37 cellular contexts compared by ENCODE assay signal in the genomic region with DNA sequence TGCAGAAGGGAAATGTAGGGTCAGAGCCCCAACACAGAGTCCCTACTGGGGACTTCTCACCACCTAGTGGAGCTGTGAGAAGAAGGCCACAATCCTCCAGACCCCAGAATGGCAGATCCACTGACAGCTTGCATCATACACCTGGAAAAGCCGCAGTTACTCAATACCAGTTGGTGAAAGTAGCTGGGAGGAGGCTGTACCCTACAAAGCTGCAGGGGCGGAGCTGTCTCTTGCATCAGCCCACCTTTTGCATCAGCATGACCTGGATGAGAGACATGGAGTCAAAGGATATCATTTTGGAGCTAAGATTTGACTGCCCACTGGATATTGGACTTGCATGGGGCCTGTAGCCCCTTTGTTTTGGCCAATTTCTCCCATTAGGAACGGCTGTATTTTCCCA.
"Had no signal": no experiment of that assay in that cellular context is flagged by ENCODE, and none has a peak within 500 bp of the region (broad histone marks: within the 10 kb centered on the region; RNA-seq: fewer than 3 reads in every experiment).

No MANE protein-coding gene starts in this region.

- H3K27ac Mint-ChIP-seq: activated CD4-positive, alpha-beta memory T cell treated with anti-CD3 and anti-CD28 coated beads for 36 hours; activated CD4-positive, alpha-beta T cell treated with anti-CD3 and anti-CD28 coated beads for 36 hours; activated CD4-positive, alpha-beta T cell treated with anti-CD3 and anti-CD28 coated beads, Interleukin-2, amount 10 ng/mL, durations not matched to agents 24 days and 14 days; activated CD8-positive, alpha-beta memory T cell treated with anti-CD3 and anti-CD28 coated beads, Interleukin-2, amount 10 ng/mL, durations not matched to agents 7 days and 5 days; activated CD8-positive, alpha-beta T cell treated with anti-CD3 and anti-CD28 coated beads, Interleukin-2, amount 10 ng/mL, durations not matched to agents 7 days and 5 days; activated naive CD4-positive, alpha-beta T cell treated with anti-CD3 and anti-CD28 coated beads, Interleukin-2, amount 10 ng/mL, durations not matched to agents 7 days and 5 days; activated naive CD4-positive, alpha-beta T cell treated with anti-CD3 and anti-CD28 coated beads, Interleukin-2, amount 50 U/mL, for 72 hours; activated naive CD8-positive, alpha-beta T cell treated with anti-CD3 and anti-CD28 coated beads, Interleukin-2, amount 10 ng/mL, durations not matched to agents 7 days and 5 days; activated T-helper 1 cell treated with anti-CD3 and anti-CD28 coated beads, Interleukin-12 subunit alpha, Interleukin-12 subunit beta, Interleukin-2, Interleukin-4 antibody, amounts not matched to agents 30 ng/mL and 10 ng/mL and 1 ng/mL, durations not matched to agents 14 hours and 24 hours and 36 hours; activated T-helper 2 cell treated with anti-CD3 and anti-CD28 coated beads, Interferon-gamma antibody, Interleukin-2, Interleukin-4, amounts not matched to agents 10 μg/mL and 5 μg/mL and 100 μg/mL, durations not matched to agents 14 hours and 24 hours and 36 hours; dendritic cell treated with granulocyte-macrophage colony-stimulating factor and Interleukin-4, amounts not matched to agents 40 ng/mL and 50 ng/mL, for 4 days; endodermal cell; T-helper 17 cell; T-helper 2 cell treated with Interferon-gamma antibody and Interleukin-4, amounts not matched to agents 5 μg/mL and 100 μg/mL, for 36 hours had no signal

- H3K9me3 ChIP-seq: body of pancreas, gastrocnemius medialis had no signal

- H3K27ac ChIP-seq: body of pancreas, coronary artery, dorsolateral prefrontal cortex, esophagus muscularis mucosa, foreskin keratinocyte, gastrocnemius medialis, heart left ventricle, WERI-Rb-1 had no signal

- ATAC-seq: activated CD4-positive, alpha-beta T cell treated with anti-CD3 and anti-CD28 coated beads for 36 hours; activated CD8-positive, alpha-beta memory T cell treated with anti-CD3 and anti-CD28 coated beads, Interleukin-2, amount 10 ng/mL, durations not matched to agents 7 days and 5 days; activated CD8-positive, alpha-beta T cell treated with anti-CD3 and anti-CD28 coated beads, Interleukin-2, amount 10 ng/mL, durations not matched to agents 7 days and 5 days; activated naive CD4-positive, alpha-beta T cell treated with anti-CD3 and anti-CD28 coated beads, Interleukin-2, amount 50 U/mL, for 72 hours; body of pancreas; foreskin keratinocyte; gastrocnemius medialis; heart left ventricle; T-helper 17 cell had no signal

- H3K4me1 ChIP-seq: body of pancreas, esophagus muscularis mucosa, foreskin keratinocyte, gastrocnemius medialis had no signal

- H3K36me3 ChIP-seq: esophagus muscularis mucosa, gastrocnemius medialis, heart left ventricle, WERI-Rb-1 had no signal

- H3K4me3 ChIP-seq: body of pancreas, coronary artery, dorsolateral prefrontal cortex, esophagus muscularis mucosa, gastrocnemius medialis, heart left ventricle had no signal

- H3K27me3 Mint-ChIP-seq: activated CD4-positive, alpha-beta memory T cell treated with anti-CD3 and anti-CD28 coated beads for 36 hours; activated CD4-positive, alpha-beta T cell treated with anti-CD3 and anti-CD28 coated beads for 36 hours; activated CD4-positive, alpha-beta T cell treated with anti-CD3 and anti-CD28 coated beads, Interleukin-2, amount 10 ng/mL, durations not matched to agents 24 days and 14 days; activated CD8-positive, alpha-beta memory T cell treated with anti-CD3 and anti-CD28 coated beads, Interleukin-2, amount 10 ng/mL, durations not matched to agents 7 days and 5 days; activated naive CD4-positive, alpha-beta T cell treated with anti-CD3 and anti-CD28 coated beads, Interleukin-2, amount 10 ng/mL, durations not matched to agents 7 days and 5 days; central memory CD8-positive, alpha-beta T cell; dendritic cell treated with granulocyte-macrophage colony-stimulating factor and Interleukin-4, amounts not matched to agents 40 ng/mL and 50 ng/mL, for 4 days; T-helper 17 cell had no signal

- H3K9me3 Mint-ChIP-seq: activated CD4-positive, alpha-beta memory T cell treated with anti-CD3 and anti-CD28 coated beads for 36 hours; activated CD4-positive, alpha-beta T cell treated with anti-CD3 and anti-CD28 coated beads, Interleukin-2, amount 10 ng/mL, durations not matched to agents 24 days and 14 days; activated naive CD8-positive, alpha-beta T cell treated with anti-CD3 and anti-CD28 coated beads, Interleukin-2, amount 10 ng/mL, durations not matched to agents 7 days and 5 days; activated T-helper 1 cell treated with anti-CD3 and anti-CD28 coated beads, Interleukin-12 subunit alpha, Interleukin-12 subunit beta, Interleukin-2, Interleukin-4 antibody, amounts not matched to agents 30 ng/mL and 10 ng/mL and 1 ng/mL, durations not matched to agents 14 hours and 24 hours and 36 hours; activated T-helper 2 cell treated with anti-CD3 and anti-CD28 coated beads, Interferon-gamma antibody, Interleukin-2, Interleukin-4, amounts not matched to agents 10 μg/mL and 5 μg/mL and 100 μg/mL, durations not matched to agents 14 hours and 24 hours and 36 hours; endodermal cell; T-helper 2 cell treated with Interferon-gamma antibody and Interleukin-4, amounts not matched to agents 5 μg/mL and 100 μg/mL, for 36 hours had no signal

- H3K27me3 ChIP-seq: body of pancreas, esophagus muscularis mucosa, foreskin keratinocyte, gastrocnemius medialis, heart left ventricle had no signal

- DNase-seq: activated CD4-positive, alpha-beta memory T cell treated with anti-CD3 and anti-CD28 coated beads for 36 hours; activated CD4-positive, alpha-beta T cell treated with anti-CD3 and anti-CD28 coated beads for 36 hours; activated CD4-positive, alpha-beta T cell treated with anti-CD3 and anti-CD28 coated beads, Interleukin-2, amount 10 ng/mL, durations not matched to agents 24 days and 14 days; activated CD4-positive, CD25-positive, alpha-beta regulatory T cell; activated CD4-positive, CD25-positive, alpha-beta regulatory T cell treated with anti-CD3 and anti-CD28 coated beads, Interleukin-2, amount 50 U/mL, for 72 hours; activated CD8-positive, alpha-beta memory T cell treated with anti-CD3 and anti-CD28 coated beads, Interleukin-2, amount 10 ng/mL, durations not matched to agents 7 days and 5 days; activated CD8-positive, alpha-beta memory T cell treated with anti-CD3 and anti-CD28 coated beads, Interleukin-2, amount 50 U/mL, for 4 hours; activated CD8-positive, alpha-beta T cell treated with anti-CD3 and anti-CD28 coated beads, Interleukin-2, amount 10 ng/mL, durations not matched to agents 7 days and 5 days; activated gamma-delta T cell; activated naive CD4-positive, alpha-beta T cell; activated naive CD4-positive, alpha-beta T cell treated with anti-CD3 and anti-CD28 coated beads, Interleukin-2, amount 10 ng/mL, durations not matched to agents 7 days and 5 days; activated naive CD8-positive, alpha-beta T cell treated with anti-CD3 and anti-CD28 coated beads, Interleukin-2, amount 10 ng/mL, durations not matched to agents 7 days and 5 days; activated T-cell treated with anti-CD3 and anti-CD28 coated beads, Interleukin-2, amount 50 U/mL, for 1 hour; activated T-cell treated with anti-CD3 and anti-CD28 coated beads, Interleukin-2, amount 50 U/mL, for 48 hours; amygdala; aorta; body of pancreas; dorsolateral prefrontal cortex; effector memory CD4-positive, alpha-beta T cell; endodermal cell; erythroblast; foreskin keratinocyte; gastrocnemius medialis; glutamatergic neuron; heart left ventricle; T-helper 1 cell; T-helper 17 cell; T1000; WERI-Rb-1 had no signal

- H3K4me3 Mint-ChIP-seq: activated CD4-positive, alpha-beta memory T cell treated with anti-CD3 and anti-CD28 coated beads for 36 hours; activated CD4-positive, alpha-beta T cell treated with anti-CD3 and anti-CD28 coated beads for 36 hours; activated CD4-positive, alpha-beta T cell treated with anti-CD3 and anti-CD28 coated beads, Interleukin-2, amount 10 ng/mL, durations not matched to agents 24 days and 14 days; activated CD8-positive, alpha-beta memory T cell treated with anti-CD3 and anti-CD28 coated beads, Interleukin-2, amount 10 ng/mL, durations not matched to agents 7 days and 5 days; activated CD8-positive, alpha-beta T cell treated with anti-CD3 and anti-CD28 coated beads, Interleukin-2, amount 10 ng/mL, durations not matched to agents 7 days and 5 days; activated naive CD4-positive, alpha-beta T cell treated with anti-CD3 and anti-CD28 coated beads, Interleukin-2, amount 10 ng/mL, durations not matched to agents 7 days and 5 days; activated naive CD8-positive, alpha-beta T cell treated with anti-CD3 and anti-CD28 coated beads, Interleukin-2, amount 10 ng/mL, durations not matched to agents 7 days and 5 days; activated T-helper 1 cell treated with anti-CD3 and anti-CD28 coated beads, Interleukin-12 subunit alpha, Interleukin-12 subunit beta, Interleukin-2, Interleukin-4 antibody, amounts not matched to agents 30 ng/mL and 10 ng/mL and 1 ng/mL, durations not matched to agents 14 hours and 24 hours and 36 hours; central memory CD8-positive, alpha-beta T cell; dendritic cell treated with granulocyte-macrophage colony-stimulating factor and Interleukin-4, amounts not matched to agents 40 ng/mL and 50 ng/mL, for 4 days; endodermal cell; T-helper 17 cell; T-helper 2 cell treated with Interferon-gamma antibody and Interleukin-4, amounts not matched to agents 5 μg/mL and 100 μg/mL, for 36 hours had no signal

- H3K4me1 Mint-ChIP-seq: activated CD4-positive, alpha-beta T cell treated with anti-CD3 and anti-CD28 coated beads for 36 hours; activated CD4-positive, alpha-beta T cell treated with anti-CD3 and anti-CD28 coated beads, Interleukin-2, amount 10 ng/mL, durations not matched to agents 24 days and 14 days; activated CD8-positive, alpha-beta memory T cell treated with anti-CD3 and anti-CD28 coated beads, Interleukin-2, amount 10 ng/mL, durations not matched to agents 7 days and 5 days; activated naive CD4-positive, alpha-beta T cell treated with anti-CD3 and anti-CD28 coated beads, Interleukin-2, amount 10 ng/mL, durations not matched to agents 7 days and 5 days; activated naive CD8-positive, alpha-beta T cell treated with anti-CD3 and anti-CD28 coated beads, Interleukin-2, amount 10 ng/mL, durations not matched to agents 7 days and 5 days; central memory CD8-positive, alpha-beta T cell; endodermal cell; T-helper 17 cell had no signal

- H3K36me3 Mint-ChIP-seq: activated CD4-positive, alpha-beta memory T cell treated with anti-CD3 and anti-CD28 coated beads for 36 hours; activated CD8-positive, alpha-beta memory T cell treated with anti-CD3 and anti-CD28 coated beads, Interleukin-2, amount 10 ng/mL, durations not matched to agents 7 days and 5 days; activated naive CD4-positive, alpha-beta T cell treated with anti-CD3 and anti-CD28 coated beads, Interleukin-2, amount 10 ng/mL, durations not matched to agents 7 days and 5 days; activated naive CD8-positive, alpha-beta T cell treated with anti-CD3 and anti-CD28 coated beads, Interleukin-2, amount 10 ng/mL, durations not matched to agents 7 days and 5 days had no signal
